ENCODE assay signal across 23 cellular contexts in the genomic region with DNA sequence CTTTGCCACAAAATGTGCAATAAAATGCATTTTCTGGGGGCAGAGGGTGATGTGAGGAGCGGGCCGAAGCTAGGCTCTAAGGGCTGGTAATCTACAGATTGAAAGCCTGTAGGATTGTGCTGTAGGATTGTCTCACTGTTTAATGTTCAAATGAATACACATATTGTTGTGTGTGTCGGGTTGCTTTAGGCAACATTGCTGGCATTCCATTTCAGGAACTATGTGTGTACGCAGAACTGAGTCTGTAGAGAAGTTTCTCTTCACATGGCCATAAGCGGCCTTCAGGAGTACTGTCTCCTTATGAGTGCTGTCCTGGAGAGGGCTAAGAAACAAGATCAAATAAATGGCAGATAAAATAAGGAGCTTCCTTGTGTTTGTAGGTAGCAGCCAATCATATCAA.
DNase-seq lines count a peak whose midpoint lies in the region; FAIRE-seq and TF ChIP-seq lines count a peak whose summit lies in the region.
"Had no signal": no experiment of that assay in that cellular context is flagged by ENCODE, and none has a peak within 500 bp of the region (broad histone marks: within the 10 kb centered on the region; RNA-seq: fewer than 3 reads in every experiment).

No MANE protein-coding gene starts in this region.

- peak overlapping the region; percentile 40 for H3K4me2 ChIP-seq in smooth muscle cell
- no peak overlapping the region for H3K4me2 ChIP-seq in GM23248 (ENCODE audit: unreplicated experiment)
- H3K4me2 ChIP-seq: BLaER1, SK-N-SH had no signal

- no peaks in the 10 kb centered on the region for H3K36me3 Mint-ChIP-seq in endothelial cell (ENCODE audit: low read depth, unreplicated experiment)

- DNase-seq in bronchial epithelial cell (ENCODE audit: low read depth) (peak; percentile 26), islet precursor cell (peak; percentile 65), smooth muscle cell (lab: John Stamatoyannopoulos, UW; ENCODE audit: unreplicated experiment) (no peak), endothelial cell (ENCODE audit: low spot score) (no peak), GM23248 (no peak)
- DNase-seq in activated naive CD4-positive, alpha-beta T cell treated with anti-CD3 and anti-CD28 coated beads, Interleukin-2, amount 50 U/mL, for 16 hours = no peak
- DNase-seq: CD4-positive, alpha-beta T cell; COR-L47; DMS53; NCI-H1092 treated with DMSO at 0.1 percent for 48 hours; NCI-H1436; NCI-H187; NCI-H2081 treated with DMSO at 0.1 percent for 48 hours; NCI-H2171; NCI-H226; NCI-H510A; NCI-H69; SHP77; SK-N-SH had no signal

- H3K4me3 Mint-ChIP-seq in endothelial cell (ENCODE audit: unreplicated experiment) = no peak overlapping the region
- H3K4me3 Mint-ChIP-seq: CD4-positive, alpha-beta T cell had no signal

- H3K9ac ChIP-seq in smooth muscle cell (ENCODE audit: low read depth) = no peak overlapping the region
- no peak overlapping the region for H3K9ac ChIP-seq in GM23248
- H3K9ac ChIP-seq: BLaER1, SK-N-SH had no signal

- H3K36me3 ChIP-seq in bronchial epithelial cell (ENCODE audit: control insufficient read depth, insufficient read depth, low read length) (no peaks in the 10 kb centered on the region), smooth muscle cell (ENCODE audit: low read depth) (no peaks in the 10 kb centered on the region), GM23248 (ENCODE audit: low read depth) (no peaks in the 10 kb centered on the region)
- H3K36me3 ChIP-seq: BLaER1 had no signal

- H3F3A ChIP-seq in smooth muscle cell (ENCODE audit: low read depth) (no peaks in the 10 kb centered on the region), GM23248 (ENCODE audit: insufficient read depth) (no peaks in the 10 kb centered on the region)

- H3K4me1 Mint-ChIP-seq in endothelial cell (ENCODE audit: unreplicated experiment) = no peaks in the 10 kb centered on the region

- no peaks in the 10 kb centered on the region for H3K27me3 Mint-ChIP-seq in endothelial cell (ENCODE audit: unreplicated experiment)

- H3K9me3 ChIP-seq in smooth muscle cell (replicated peaks; ENCODE audit: low read depth) = no peaks in the 10 kb centered on the region
- H3K9me3 ChIP-seq in GM23248 (ENCODE audit: low read depth) = no peaks in the 10 kb centered on the region
- H3K9me3 ChIP-seq: BLaER1, SK-N-SH had no signal

- H3K27me3 ChIP-seq in bronchial epithelial cell (ENCODE audit: control insufficient read depth, insufficient read depth, low read length) (no peaks in the 10 kb centered on the region), smooth muscle cell (ENCODE audit: low read depth) (peaks cover 21% of the 10 kb centered on the region), GM23248 (replicated peaks; ENCODE audit: insufficient read depth) (no peaks in the 10 kb centered on the region)
- H3K27me3 ChIP-seq: BLaER1 had no signal

- H2AFZ ChIP-seq in smooth muscle cell (ENCODE audit: low read depth) = no peak overlapping the region
- no peak overlapping the region for H2AFZ ChIP-seq in GM23248

- H3K79me2 ChIP-seq in smooth muscle cell (ENCODE audit: low read depth) (no peaks in the 10 kb centered on the region), GM23248 (ENCODE audit: insufficient read depth) (no peaks in the 10 kb centered on the region)

- H3K9me3 Mint-ChIP-seq in endothelial cell (ENCODE audit: unreplicated experiment) = no peaks in the 10 kb centered on the region
- H3K9me3 Mint-ChIP-seq: CD4-positive, alpha-beta T cell had no signal

- in situ Hi-C loops in GM23248 (cut with MboI) = no loop called here

- no peak overlapping the region for H3K27ac Mint-ChIP-seq in endothelial cell (ENCODE audit: unreplicated experiment)
- H3K27ac Mint-ChIP-seq: CD4-positive, alpha-beta T cell had no signal

- no peaks in the 10 kb centered on the region for H3K9me2 ChIP-seq in GM23248 (ENCODE audit: insufficient read depth)
- H3K9me2 ChIP-seq: SK-N-SH had no signal

- TF ChIP-seq CTCF in C4-2B (conservative IDR thresholded peaks at IDR 0.05) (no peak), bronchial epithelial cell (IDR thresholded peaks at IDR 0.05; ENCODE audit: insufficient read depth, low read length, severe bottlenecking) (no peak), smooth muscle cell (IDR thresholded peaks at IDR 0.05; ENCODE audit: borderline replicate concordance, insufficient read depth, poor library complexity, severe bottlenecking) (no peak), endothelial cell (IDR thresholded peaks at IDR 0.05; ENCODE audit: unreplicated experiment) (no peak)

- H3K4me1 ChIP-seq in smooth muscle cell (ENCODE audit: low read depth) (no peaks in the 10 kb centered on the region), GM23248 (ENCODE audit: insufficient read depth) (no peaks in the 10 kb centered on the region)
- H3K4me1 ChIP-seq: BLaER1 had no signal

- H4K20me1 ChIP-seq in smooth muscle cell (ENCODE audit: low read depth) (no peaks in the 10 kb centered on the region), GM23248 (ENCODE audit: insufficient read depth) (no peaks in the 10 kb centered on the region)
- H4K20me1 ChIP-seq: BLaER1 had no signal

- no peak for FAIRE-seq in bronchial epithelial cell (lab: Jason Lieb, UNC)
- FAIRE-seq: A204.1 had no signal

- WGBS in smooth muscle cell (ENCODE audit: low lambda C conversion rate) = 69% methylated on average over 5 of the region's 5 CpGs
- 27 to 34% methylated on average over 5 of the region's 5 CpGs for WGBS in GM23248 (ENCODE audit: low coverage in 1 of 2, low lambda C conversion rate in 2 of 2, missing lambda C conversion rate in 2 of 2), 2 experiments

- H3K27ac ChIP-seq in C4-2B = peak overlapping the region; percentile 27; the same call in 1 of the 2 replicates
- H3K27ac ChIP-seq in smooth muscle cell (ENCODE audit: low read depth) = peak overlapping the region; percentile 74
- H3K27ac ChIP-seq in GM23248 = no peak overlapping the region
- H3K27ac ChIP-seq: BLaER1, RWPE1 had no signal

- H3K4me3 ChIP-seq in bronchial epithelial cell (ENCODE audit: low read depth, low read length) (no peak overlapping the region), smooth muscle cell (no peak overlapping the region), GM23248 (no peak overlapping the region)
- H3K4me3 ChIP-seq: BLaER1 had no signal

Comparison
In these comparisons a context has a peak if more than half of its experiments do, and no peak if none do; other contexts are left out.
1. DNase-seq: peak in bronchial epithelial cell (single experiment) and islet precursor cell (single experiment); none in smooth muscle cell (single experiment), endothelial cell (single experiment), activated naive CD4-positive, alpha-beta T cell treated with anti-CD3 and anti-CD28 coated beads, Interleukin-2, amount 50 U/mL, for 16 hours (single experiment) and GM23248 (single experiment).